ENCODE assay signal across 8 cellular contexts in the genomic region with DNA sequence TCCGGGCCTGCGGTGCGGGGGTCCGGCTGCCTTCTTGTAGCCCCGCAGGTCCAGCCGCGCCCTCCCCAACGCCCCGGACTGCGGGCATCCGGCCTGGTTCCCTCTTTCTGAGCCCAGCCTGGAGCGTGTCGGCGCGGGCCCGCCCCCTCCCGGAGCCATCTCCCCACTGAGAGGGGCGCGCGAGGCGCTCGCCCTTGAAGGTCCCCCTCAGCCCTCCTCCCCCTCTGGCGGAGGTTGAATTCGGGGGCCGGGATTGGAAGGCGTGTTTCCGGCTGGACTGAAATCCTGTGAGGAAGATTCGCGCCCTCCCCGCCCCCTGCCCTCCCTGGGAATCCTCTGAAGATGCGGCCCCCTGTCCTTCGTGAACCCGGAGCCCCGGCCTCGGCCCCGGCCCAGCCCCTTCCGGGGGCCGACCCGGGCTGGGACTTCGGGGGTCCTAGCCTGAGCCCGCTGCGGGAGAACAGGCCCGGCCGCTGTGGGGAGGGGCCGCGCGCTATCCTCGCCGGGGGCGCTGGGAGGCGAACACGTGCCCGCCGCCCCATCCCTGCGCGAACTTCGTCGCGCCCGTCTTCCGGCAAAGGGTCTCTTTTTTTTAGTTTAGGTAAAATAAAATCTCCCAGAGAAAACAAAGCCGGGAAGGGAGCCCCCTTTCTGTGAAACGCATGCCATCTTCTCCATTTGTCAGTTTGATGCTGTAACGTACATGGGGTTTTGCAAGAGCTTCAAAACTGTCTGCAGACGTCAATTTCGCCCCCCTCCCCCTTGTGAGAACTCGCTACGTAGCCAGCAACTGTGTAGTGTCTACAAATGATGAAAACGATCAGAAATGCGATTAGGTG. TPM values are rescaled to one million over a fixed set of nuclear protein-coding genes. Genes with fewer than 3 reads are reported as not detected.
DNase-seq lines count a peak whose midpoint lies in the region; ATAC-seq and TF ChIP-seq lines count a peak whose summit lies in the region.

No MANE protein-coding gene starts in this region.

- peak overlapping the region; percentile 92 for H3K4me3 Mint-ChIP-seq in T-helper 1 cell treated with Interleukin-12 subunit alpha and Interleukin-12 subunit beta and Interleukin-4 antibody, amounts not matched to agents 30 μg/mL and 1 μg/mL, for 36 hours

- CTCF ChIA-PET in HEK293 (lab: Yijun Ruan, JAX) = interaction anchor here (0.6 to 1.0 kb wide), 7 partner anchors 14 to 158 kb away, joined by 3 to 5 read pairs (median 3); no protein-coding TSS in a partner anchor

- no peaks in the 10 kb centered on the region for H3K27me3 ChIP-seq in GM06990 (replicated peaks; ENCODE audit: control insufficient read depth, insufficient read depth, low read length)
- H3K27me3 ChIP-seq in right cardiac atrium (ENCODE audit: control insufficient read depth, insufficient read depth) = no peaks in the 10 kb centered on the region

- intact Hi-C loops in right cardiac atrium (cut with DNase I) = loop anchor here in 3 of 4 donors (5.0 to 10.0 kb wide), 3 partner anchors 50 to 70 kb away; no protein-coding TSS in a partner anchor

- H3K4me1 ChIP-seq in HEK293 (ENCODE audit: control insufficient read depth, insufficient read depth, low read length) = peaks cover 14% of the 10 kb centered on the region
- H3K4me1 ChIP-seq in right cardiac atrium (ENCODE audit: control insufficient read depth, insufficient read depth, low read length) = peaks cover 6% of the 10 kb centered on the region

- H3K4me3 ChIP-seq in GM06990 (replicated peaks; ENCODE audit: low read depth, low read length) = peak overlapping the region; percentile 83
- H3K4me3 ChIP-seq in HEK293 (ENCODE audit: low read depth, low read length) = peak overlapping the region; percentile 84
- peak overlapping the region; percentile 89 for H3K4me3 ChIP-seq in right cardiac atrium (ENCODE audit: low read length)

- POLR2A ChIA-PET in HEK293 (lab: Yijun Ruan, JAX) = interaction anchor here (0.5 to 1.3 kb wide), 11 partner anchors 10 to 74 kb away, joined by 3 to 26 read pairs (median 5); a partner anchor contains a TSS

- peak overlapping the region; percentile 95 for H3K27ac Mint-ChIP-seq in T-helper 1 cell treated with Interleukin-12 subunit alpha and Interleukin-12 subunit beta and Interleukin-4 antibody, amounts not matched to agents 30 μg/mL and 1 μg/mL, for 36 hours

- H3K9me3 ChIP-seq in HEK293 (ENCODE audit: control insufficient read depth, insufficient read depth, low read depth, low read length) (no peaks in the 10 kb centered on the region), right cardiac atrium (ENCODE audit: control insufficient read depth, low read length) (no peaks in the 10 kb centered on the region)

- TF ChIP-seq CTCF in GM06990 (IDR thresholded peaks at IDR 0.05; ENCODE audit: insufficient read depth, low read length, poor library complexity, severe bottlenecking) = peak; percentile 29
- peak; percentile 51 for TF ChIP-seq CTCF in HEK293 (tag by site-specific recombination; IDR thresholded peaks at IDR 0.05)

- no peaks in the 10 kb centered on the region for H3K9me3 Mint-ChIP-seq in T-helper 1 cell treated with Interleukin-12 subunit alpha and Interleukin-12 subunit beta and Interleukin-4 antibody, amounts not matched to agents 30 μg/mL and 1 μg/mL, for 36 hours

- H3K36me3 Mint-ChIP-seq in T-helper 1 cell treated with Interleukin-12 subunit alpha and Interleukin-12 subunit beta and Interleukin-4 antibody, amounts not matched to agents 30 μg/mL and 1 μg/mL, for 36 hours (ENCODE audit: low read depth) = peaks cover 14% of the 10 kb centered on the region

- WGBS in right cardiac atrium = under 1% methylated on average over 70 of the region's 70 CpGs

- no peaks in the 10 kb centered on the region for H3K27me3 Mint-ChIP-seq in T-helper 1 cell treated with Interleukin-12 subunit alpha and Interleukin-12 subunit beta and Interleukin-4 antibody, amounts not matched to agents 30 μg/mL and 1 μg/mL, for 36 hours (ENCODE audit: low read depth)

- no peaks in the 10 kb centered on the region for H3K36me3 ChIP-seq in GM06990 (ENCODE audit: control insufficient read depth, insufficient read depth, low read length)
- peaks cover 9 to 15% of the 10 kb centered on the region in 2 experiments for H3K36me3 ChIP-seq in HEK293 (ENCODE audit: control insufficient read depth in 2 of 2, insufficient read depth in 1 of 2, low read length in 2 of 2)

- peak overlapping the region; percentile 84 for H3K27ac ChIP-seq in HEK293 (ENCODE audit: extremely low read depth, low read depth, low read length)
- peak overlapping the region; percentile 65 for H3K27ac ChIP-seq in right cardiac atrium (ENCODE audit: low read length)

- DNase-seq in GM06990 (ENCODE audit: extremely low read depth, insufficient read length) = peak; percentile 77
- DNase-seq in NAMALWA (ENCODE audit: low spot score) = peak; percentile 94
- peak; percentile 27 for DNase-seq in amniotic stem cell (lab: John Stamatoyannopoulos, UW)
- DNase-seq in right cardiac atrium = peak; percentile 72 to 90 (median 89)
- peak; percentile 64 for DNase-seq in putamen (ENCODE audit: low spot score)
- DNase-seq in GOT3 (lab: John Stamatoyannopoulos, UW) = no peak

- peaks cover 53% of the 10 kb centered on the region for H3K4me1 Mint-ChIP-seq in T-helper 1 cell treated with Interleukin-12 subunit alpha and Interleukin-12 subunit beta and Interleukin-4 antibody, amounts not matched to agents 30 μg/mL and 1 μg/mL, for 36 hours (ENCODE audit: low read depth)

- ATAC-seq in right cardiac atrium = peak; percentile 83 to 85

TF ChIP-seq in HEK293, 187 proteins besides CTCF, POLR2A, EP300 and RAD21 (continues in another document):
- TF ChIP-seq HOXA7 (CRISPR knock-in tag; IDR thresholded peaks at IDR 0.05; ENCODE audit: borderline replicate concordance) (no peak), ZNF670 (tag by site-specific recombination; IDR thresholded peaks at IDR 0.05; ENCODE audit: low read depth) (no peak), ZNF132 (tag by site-specific recombination; IDR thresholded peaks at IDR 0.05; ENCODE audit: borderline replicate concordance) (no peak), ZNF571 (tag by site-specific recombination; IDR thresholded peaks at IDR 0.05) (no peak), ZNF677 (tag by site-specific recombination; IDR thresholded peaks at IDR 0.05) (no peak), PRDM1 (tag by site-specific recombination; IDR thresholded peaks at IDR 0.05) (peak; percentile 48), ZNF140 (tag by site-specific recombination; IDR thresholded peaks at IDR 0.05) (no peak), ZNF707 (tag by site-specific recombination; IDR thresholded peaks at IDR 0.05) (no peak), GLIS2 (tag by site-specific recombination; IDR thresholded peaks at IDR 0.05) (peak; percentile 94), ZNF521 (tag by site-specific recombination; IDR thresholded peaks at IDR 0.05) (no peak), ZNF473 (tag by site-specific recombination; IDR thresholded peaks at IDR 0.05) (no peak), ZEB2 (tag by site-specific recombination; IDR thresholded peaks at IDR 0.05) (peak; percentile 69; the same call in 1 of the 2 replicates)
- TF ChIP-seq, protein P1, sequence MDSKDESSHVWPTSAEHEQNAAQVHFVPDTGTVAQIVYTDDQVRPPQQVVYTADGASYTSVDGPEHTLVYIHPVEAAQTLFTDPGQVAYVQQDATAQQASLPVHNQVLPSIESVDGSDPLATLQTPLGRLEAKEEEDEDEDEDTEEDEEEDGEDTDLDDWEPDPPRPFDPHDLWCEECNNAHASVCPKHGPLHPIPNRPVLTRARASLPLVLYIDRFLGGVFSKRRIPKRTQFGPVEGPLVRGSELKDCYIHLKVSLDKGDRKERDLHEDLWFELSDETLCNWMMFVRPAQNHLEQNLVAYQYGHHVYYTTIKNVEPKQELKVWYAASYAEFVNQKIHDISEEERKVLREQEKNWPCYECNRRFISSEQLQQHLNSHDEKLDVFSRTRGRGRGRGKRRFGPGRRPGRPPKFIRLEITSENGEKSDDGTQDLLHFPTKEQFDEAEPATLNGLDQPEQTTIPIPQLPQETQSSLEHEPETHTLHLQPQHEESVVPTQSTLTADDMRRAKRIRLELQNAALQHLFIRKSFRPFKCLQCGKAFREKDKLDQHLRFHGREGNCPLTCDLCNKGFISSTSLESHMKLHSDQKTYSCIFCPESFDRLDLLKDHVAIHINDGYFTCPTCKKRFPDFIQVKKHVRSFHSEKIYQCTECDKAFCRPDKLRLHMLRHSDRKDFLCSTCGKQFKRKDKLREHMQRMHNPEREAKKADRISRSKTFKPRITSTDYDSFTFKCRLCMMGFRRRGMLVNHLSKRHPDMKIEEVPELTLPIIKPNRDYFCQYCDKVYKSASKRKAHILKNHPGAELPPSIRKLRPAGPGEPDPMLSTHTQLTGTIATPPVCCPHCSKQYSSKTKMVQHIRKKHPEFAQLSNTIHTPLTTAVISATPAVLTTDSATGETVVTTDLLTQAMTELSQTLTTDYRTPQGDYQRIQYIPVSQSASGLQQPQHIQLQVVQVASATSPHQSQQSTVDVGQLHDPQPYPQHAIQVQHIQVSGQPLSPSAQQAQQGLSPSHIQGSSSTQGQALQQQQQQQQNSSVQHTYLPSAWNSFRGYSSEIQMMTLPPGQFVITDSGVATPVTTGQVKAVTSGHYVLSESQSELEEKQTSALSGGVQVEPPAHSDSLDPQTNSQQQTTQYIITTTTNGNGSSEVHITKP (tag by site-specific recombination; IDR thresholded peaks at IDR 0.05) = peak; percentile 96
- TF ChIP-seq, protein P2, sequence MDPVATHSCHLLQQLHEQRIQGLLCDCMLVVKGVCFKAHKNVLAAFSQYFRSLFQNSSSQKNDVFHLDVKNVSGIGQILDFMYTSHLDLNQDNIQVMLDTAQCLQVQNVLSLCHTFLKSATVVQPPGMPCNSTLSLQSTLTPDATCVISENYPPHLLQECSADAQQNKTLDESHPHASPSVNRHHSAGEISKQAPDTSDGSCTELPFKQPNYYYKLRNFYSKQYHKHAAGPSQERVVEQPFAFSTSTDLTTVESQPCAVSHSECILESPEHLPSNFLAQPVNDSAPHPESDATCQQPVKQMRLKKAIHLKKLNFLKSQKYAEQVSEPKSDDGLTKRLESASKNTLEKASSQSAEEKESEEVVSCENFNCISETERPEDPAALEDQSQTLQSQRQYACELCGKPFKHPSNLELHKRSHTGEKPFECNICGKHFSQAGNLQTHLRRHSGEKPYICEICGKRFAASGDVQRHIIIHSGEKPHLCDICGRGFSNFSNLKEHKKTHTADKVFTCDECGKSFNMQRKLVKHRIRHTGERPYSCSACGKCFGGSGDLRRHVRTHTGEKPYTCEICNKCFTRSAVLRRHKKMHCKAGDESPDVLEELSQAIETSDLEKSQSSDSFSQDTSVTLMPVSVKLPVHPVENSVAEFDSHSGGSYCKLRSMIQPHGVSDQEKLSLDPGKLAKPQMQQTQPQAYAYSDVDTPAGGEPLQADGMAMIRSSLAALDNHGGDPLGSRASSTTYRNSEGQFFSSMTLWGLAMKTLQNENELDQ (tag by site-specific recombination; IDR thresholded peaks at IDR 0.05; ENCODE audit: low read depth) = no peak

RNA-seq across cellular contexts. Expression of a gene that starts 0.6 kb away (rescaled TPM):
- total RNA-seq in right cardiac atrium = 10 to 100 TPM; 61.5 to 82.7 (median 76.2) TPM
- 39.8 TPM for polyA plus RNA-seq in right cardiac atrium

RNA-seq across cellular contexts. Expression of a gene that starts 46.6 kb away (rescaled TPM):
- 10 to 100 TPM; 24.5 to 27.8 (median 26.9) TPM for total RNA-seq in right cardiac atrium
- polyA plus RNA-seq in right cardiac atrium = 30.0 TPM

RNA-seq across cellular contexts. Expression of a gene that starts 47.0 kb away (rescaled TPM):
- 10 to 100 TPM; 49.4 to 60.7 (median 52.1) TPM for total RNA-seq in right cardiac atrium
- 24.8 TPM for polyA plus RNA-seq in right cardiac atrium
